28 cellular contexts compared by ENCODE assay signal in genomic region chr7:7152315-7152714, GRCh38.
"Had no signal": no experiment of that assay in that cellular context is flagged by ENCODE, and none has a peak within 500 bp of the region (broad histone marks: within the 10 kb centered on the region; RNA-seq: fewer than 3 reads in every experiment).

No MANE protein-coding gene starts in this region.

- H3K4me1 ChIP-seq: prostate gland, right atrium auricular region, right lobe of liver, suprapubic skin, testis, tibial artery, uterus had no signal

- H3K9me3 ChIP-seq: neutrophil, pancreas, prostate gland, right atrium auricular region, right lobe of liver, sigmoid colon, suprapubic skin, testis, tibial artery, transverse colon, upper lobe of right lung, uterus had no signal

- DNase-seq: naive B cell; naive thymus-derived CD8-positive, alpha-beta T cell; nephron progenitor cell; nucleus accumbens; pancreas; retina; right lobe of liver; sigmoid colon; small intestine; stimulated activated CD4-positive, alpha-beta T cell treated with anti-CD3 and anti-CD28 coated beads, Interleukin-15, amount 100 ng/mL, for 24 hours; stimulated activated CD4-positive, alpha-beta T cell treated with anti-CD3 and anti-CD28 coated beads, Interleukin-2, amount 100 ng/mL, for 24 hours; stimulated activated CD4-positive, alpha-beta T cell treated with anti-CD3 and anti-CD28 coated beads, Interleukin-2, amount 100 ng/mL, for 48 hours; stimulated activated CD4-positive, alpha-beta T cell treated with anti-CD3 and anti-CD28 coated beads, Interleukin-4, amount 100 ng/mL, for 24 hours; stimulated activated naive B cell treated with anti-CD40 and anti-IgM and Interleukin-4, amounts not matched to agents 10 μg/mL and 1 μg/mL and 100 μg/mL, for 72 hours; stimulated activated naive CD4-positive, alpha-beta T cell treated with Interleukin-2 at 50 U/mL for 16 hours; stimulated activated naive CD8-positive, alpha-beta T cell treated with anti-CD3 and anti-CD28 coated beads, Interleukin-15, amount 100 ng/mL, for 72 hours; substantia nigra; testis; tibial artery; transverse colon; upper lobe of right lung; uterus had no signal

- H3K36me3 ChIP-seq: neutrophil, pancreas, prostate gland, right atrium auricular region, right lobe of liver, sigmoid colon, suprapubic skin, tibial artery, transverse colon, upper lobe of right lung, uterus had no signal

- H3K27me3 ChIP-seq: neutrophil, pancreas, right atrium auricular region, right lobe of liver, sigmoid colon, suprapubic skin, testis, tibial artery, transverse colon, upper lobe of right lung, uterus had no signal

- ATAC-seq: naive thymus-derived CD8-positive, alpha-beta T cell; natural killer cell treated with Interleukin-12 subunit alpha and Interleukin-12 subunit beta and Interleukin-15 and Interleukin-18, amount 100 ng/mL, for 72 hours; pancreas; right lobe of liver; stimulated activated effector memory CD8-positive, alpha-beta T cell treated with anti-CD3 and anti-CD28 coated beads, Interleukin-12 subunit alpha, Interleukin-12 subunit beta, amount 100 ng/mL, for 72 hours; stimulated activated naive B cell treated with anti-CD40 and anti-IgM and Interleukin-4, amounts not matched to agents 10 μg/mL and 1 μg/mL and 100 μg/mL, for 72 hours; upper lobe of right lung had no signal

- H3K4me3 ChIP-seq: pancreas, prostate gland, right atrium auricular region, right lobe of liver, sigmoid colon, suprapubic skin, testis, tibial artery, transverse colon, upper lobe of right lung, uterus had no signal

- H3K27ac ChIP-seq: neutrophil, pancreas, prostate gland, right atrium auricular region, right lobe of liver, sigmoid colon, suprapubic skin, testis, tibial artery, transverse colon, upper lobe of right lung, uterus had no signal
